ENCODE assay signal across 2 cellular contexts in the genomic region with DNA sequence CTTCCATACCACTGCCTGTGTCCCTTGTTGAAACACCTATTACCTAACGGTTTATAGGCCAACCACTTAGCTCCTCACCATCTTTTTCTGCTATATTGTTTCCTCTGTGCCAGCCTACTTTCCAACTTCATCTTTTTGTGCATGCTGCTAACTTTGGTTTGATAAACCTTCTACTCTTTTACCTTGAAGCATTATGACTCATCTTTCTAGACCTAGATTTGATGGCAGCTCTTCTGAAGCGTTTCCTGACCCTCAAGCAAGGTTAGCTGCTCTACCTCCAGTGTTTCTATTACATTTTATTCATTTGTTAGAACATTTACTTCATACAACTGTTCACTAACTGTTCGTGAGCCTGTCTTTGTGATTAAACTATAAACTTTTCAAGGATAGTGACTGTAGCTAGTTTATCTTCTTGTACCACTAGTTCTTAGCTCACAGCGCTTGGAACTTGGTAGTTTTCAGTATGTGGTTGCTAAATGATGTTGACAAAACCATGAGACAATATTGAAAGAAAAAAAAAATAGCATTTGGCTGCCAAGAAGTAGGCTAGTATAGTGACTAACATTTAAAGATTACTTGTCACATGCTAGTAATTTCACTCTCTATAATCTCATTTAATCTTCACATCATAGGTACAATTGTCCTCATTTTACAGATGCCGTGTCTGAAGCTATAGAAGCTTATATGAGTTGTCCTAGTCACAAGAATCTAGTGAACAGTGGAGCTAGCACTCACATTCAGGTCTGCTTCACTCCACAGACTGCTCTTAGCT.
TF ChIP-seq lines count a peak whose summit lies in the region.

No MANE protein-coding gene starts in this region.

TF ChIP-seq in SK-N-SH treated with all-trans-retinoic acid at 6 μM for 48 hours, 23 proteins besides CTCF, POLR2A, EP300 and RAD21 (continued from another document):
- no peak for TF ChIP-seq CSRNP3 (CRISPR knock-in tag; IDR thresholded peaks at IDR 0.05)
- TF ChIP-seq ZFP3 (CRISPR knock-in tag; IDR thresholded peaks at IDR 0.05) = no peak
- no peak for TF ChIP-seq TOX (CRISPR knock-in tag; IDR thresholded peaks at IDR 0.05; ENCODE audit: borderline replicate concordance)

TF ChIP-seq in SK-N-SH, 30 proteins besides CTCF, POLR2A, EP300 and RAD21 (continued from another document):
- TF ChIP-seq, protein P1, sequence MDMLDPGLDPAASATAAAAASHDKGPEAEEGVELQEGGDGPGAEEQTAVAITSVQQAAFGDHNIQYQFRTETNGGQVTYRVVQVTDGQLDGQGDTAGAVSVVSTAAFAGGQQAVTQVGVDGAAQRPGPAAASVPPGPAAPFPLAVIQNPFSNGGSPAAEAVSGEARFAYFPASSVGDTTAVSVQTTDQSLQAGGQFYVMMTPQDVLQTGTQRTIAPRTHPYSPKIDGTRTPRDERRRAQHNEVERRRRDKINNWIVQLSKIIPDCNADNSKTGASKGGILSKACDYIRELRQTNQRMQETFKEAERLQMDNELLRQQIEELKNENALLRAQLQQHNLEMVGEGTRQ (IDR thresholded peaks at IDR 0.05; ENCODE audit: borderline replicate concordance, low read depth, low read length) = no peak
- TF ChIP-seq PBX3 (IDR thresholded peaks at IDR 0.05) = no peak
- TF ChIP-seq SMC3 (IDR thresholded peaks at IDR 0.05; ENCODE audit: low read depth, low read length) = no peak
- no peak for TF ChIP-seq TEAD4 (IDR thresholded peaks at IDR 0.05; ENCODE audit: borderline replicate concordance, insufficient read depth)
- no peak for TF ChIP-seq RCOR1 (IDR thresholded peaks at IDR 0.05; ENCODE audit: low read length)
- no peak for TF ChIP-seq RXRA (IDR thresholded peaks at IDR 0.05; ENCODE audit: borderline replicate concordance, low read depth)
- TF ChIP-seq EZH2phosphoT487 (IDR thresholded peaks at IDR 0.05; ENCODE audit: borderline replicate concordance, low read depth) = no peak
- TF ChIP-seq JUND (IDR thresholded peaks at IDR 0.05) = no peak
